In genomic region chr12:31959701-31960391, GRCh38 we compare ENCODE assay signal across 8 cellular contexts. TPM values are rescaled to one million over a fixed set of nuclear protein-coding genes. Genes with fewer than 3 reads are reported as not detected.
DNase-seq lines count a peak whose midpoint lies in the region; ATAC-seq and TF ChIP-seq lines count a peak whose summit lies in the region.

No MANE protein-coding gene starts in this region.

- peak overlapping the region; percentile 85 for H3K27ac ChIP-seq in A673 (ENCODE audit: low read depth, low read length, poor library complexity, severe bottlenecking)
- peak overlapping the region; percentile 77 for H3K27ac ChIP-seq in cingulate gyrus (ENCODE audit: low read depth, low read length)

- POLR2A ChIA-PET in A673 (lab: Charles Lee; ENCODE audit: low non-redundant PET), result no interaction called here

- peak; percentile 71 for DNase-seq in A673 (ENCODE audit: low spot score)
- peak; percentile 51 for DNase-seq in NCI-H2107 (lab: John Stamatoyannopoulos, UW)
- peak; percentile 78 for DNase-seq in left lobe of liver (ENCODE audit: low spot score)
- DNase-seq in stimulated activated CD4-positive, alpha-beta T cell treated with anti-CD3 and anti-CD28 coated beads, Interleukin-1b, Interleukin-23, amount 100 ng/mL, for 48 hours, result peak; percentile 68

- peaks cover 22% of the 10 kb centered on the region for H3K4me1 ChIP-seq in A673 (ENCODE audit: insufficient read depth, low read length, poor library complexity, severe bottlenecking)

- BruUV-seq in A673 (replicated peaks; lab: Mats Ljungman, UMichigan), result no TSS peak

- peaks cover 23% of the 10 kb centered on the region for H3K36me3 ChIP-seq in A673 (ENCODE audit: insufficient read depth, low read length, poor library complexity, severe bottlenecking)

- no peaks in the 10 kb centered on the region for H3K9me3 ChIP-seq in A673 (ENCODE audit: low read depth, low read length, poor library complexity, severe bottlenecking)

- intact Hi-C loops in A673 (cut with micrococcal nuclease; ENCODE audit: unreplicated experiment), result loop anchor here (5.0 to 10.0 kb wide), 3 partner anchors 145 to 345 kb away; partner anchors contain the start of gene BICD1

- ATAC-seq in GM18502 (IDR thresholded peaks at IDR 0.05; ENCODE audit: poor library complexity, unreplicated experiment), result peak; percentile 52
- ATAC-seq in HG02973 (IDR thresholded peaks at IDR 0.05; ENCODE audit: unreplicated experiment), result peak; percentile 39
- peak; percentile 52 to 54 for ATAC-seq in activated CD4-positive, CD25-positive, alpha-beta regulatory T cell treated with anti-CD3 and anti-CD28 coated beads, Interleukin-2, amount 50 U/mL, for 24 hours
- ATAC-seq in left lobe of liver, result peak; percentile 66

- CTCF ChIA-PET in A673 (lab: Charles Lee), result no interaction called here

- no peaks in the 10 kb centered on the region for H3K27me3 ChIP-seq in A673 (replicated peaks; ENCODE audit: insufficient read depth, low read depth, low read length, poor library complexity)

- H3K4me3 ChIP-seq in A673 (ENCODE audit: low read depth, low read length, poor library complexity, severe bottlenecking), result peak overlapping the region; percentile 60

- no peak for TF ChIP-seq CTCF in A673 (conservative IDR thresholded peaks at IDR 0.05; ENCODE audit: low read depth, low read length)

RNA-seq across cellular contexts. Expression of gene RESF1, which starts 0.6 kb away (rescaled TPM):
- total RNA-seq in A673 (2021) (48.2 and 63.7 TPM in 2 replicates), left lobe of liver (27.3 TPM)

Comparison
In these comparisons a context has a peak if more than half of its experiments do, and no peak if none do; other contexts are left out.
1. Peak in every context shown above with its lines: DNase-seq, ATAC-seq, H3K4me3 ChIP-seq and H3K27ac ChIP-seq.